ENCODE assay signal across 23 cellular contexts in genomic region chr17:33124871-33125551, GRCh38.
"Had no signal": no experiment of that assay in that cellular context is flagged by ENCODE, and none has a peak within 500 bp of the region (broad histone marks: within the 10 kb centered on the region; RNA-seq: fewer than 3 reads in every experiment).

No MANE protein-coding gene starts in this region.

- ATAC-seq: activated T-cell treated with anti-CD3 and anti-CD28 coated beads, Interleukin-2, amount 50 U/mL, for 4 hours; right cardiac atrium; stimulated activated naive CD8-positive, alpha-beta T cell treated with anti-CD3 and anti-CD28 coated beads, Interleukin-15, Interleukin-2, amounts not matched to agents 100 U/mL and 50 U/mL, for 24 hours; WTC11 had no signal

- H3K27ac ChIP-seq: coronary artery, suprapubic skin had no signal

- H3K4me1 ChIP-seq: suprapubic skin had no signal

- DNase-seq: activated CD4-positive, alpha-beta memory T cell treated with anti-CD3 and anti-CD28 coated beads, Interleukin-2, amount 10 ng/mL, durations not matched to agents 7 days and 5 days; activated CD4-positive, alpha-beta T cell treated with anti-CD3 and anti-CD28 coated beads for 4 hours; activated gamma-delta T cell treated with Interleukin-2 at 50 U/mL for 16 hours; activated naive CD8-positive, alpha-beta T cell treated with anti-CD3 and anti-CD28 coated beads for 36 hours; activated T-cell treated with anti-CD3 and anti-CD28 coated beads, Interleukin-2, amount 50 U/mL, for 4 hours; amygdala; foreskin melanocyte; kidney glomerular epithelial cell; nephron progenitor cell; occipital lobe; right cardiac atrium; small intestine; stimulated activated CD4-positive, alpha-beta T cell treated with anti-CD3 and anti-CD28 coated beads, Interleukin-4, amount 100 ng/mL, for 4 hours; stimulated activated CD8-positive, alpha-beta memory T cell treated with anti-CD3 and anti-CD28 coated beads, Interleukin-4, amount 100 ng/mL, for 48 hours; stimulated activated naive CD8-positive, alpha-beta T cell treated with anti-CD3 and anti-CD28 coated beads, Interleukin-15, Interleukin-2, amounts not matched to agents 100 U/mL and 50 U/mL, for 24 hours had no signal

- H3K27ac Mint-ChIP-seq: activated CD4-positive, alpha-beta memory T cell treated with anti-CD3 and anti-CD28 coated beads, Interleukin-2, amount 10 ng/mL, durations not matched to agents 7 days and 5 days; activated naive CD8-positive, alpha-beta T cell treated with anti-CD3 and anti-CD28 coated beads for 36 hours; brain; nephron progenitor cell; progenitor cell of endocrine pancreas; type B pancreatic cell; WTC11 had no signal

- H3K4me3 ChIP-seq: coronary artery, suprapubic skin had no signal

- H3K36me3 Mint-ChIP-seq: activated naive CD8-positive, alpha-beta T cell treated with anti-CD3 and anti-CD28 coated beads for 36 hours; brain; type B pancreatic cell; WTC11 had no signal

- FAIRE-seq: small intestine, TTC549 had no signal

- H3K9me3 Mint-ChIP-seq: activated CD4-positive, alpha-beta memory T cell treated with anti-CD3 and anti-CD28 coated beads, Interleukin-2, amount 10 ng/mL, durations not matched to agents 7 days and 5 days; activated naive CD8-positive, alpha-beta T cell treated with anti-CD3 and anti-CD28 coated beads for 36 hours; activated T-cell treated with anti-CD3 and anti-CD28 coated beads, Interleukin-2, amount 50 U/mL, for 4 hours; brain; central memory CD8-positive, alpha-beta T cell; nephron progenitor cell; type B pancreatic cell; WTC11 had no signal

- H3K9me3 ChIP-seq: suprapubic skin had no signal

- H3K4me1 Mint-ChIP-seq: activated CD4-positive, alpha-beta memory T cell treated with anti-CD3 and anti-CD28 coated beads, Interleukin-2, amount 10 ng/mL, durations not matched to agents 7 days and 5 days; activated naive CD8-positive, alpha-beta T cell treated with anti-CD3 and anti-CD28 coated beads for 36 hours; central memory CD8-positive, alpha-beta T cell had no signal

- H3K36me3 ChIP-seq: suprapubic skin had no signal

- H3K4me3 Mint-ChIP-seq: activated CD4-positive, alpha-beta memory T cell treated with anti-CD3 and anti-CD28 coated beads, Interleukin-2, amount 10 ng/mL, durations not matched to agents 7 days and 5 days; activated naive CD8-positive, alpha-beta T cell treated with anti-CD3 and anti-CD28 coated beads for 36 hours; activated T-cell treated with anti-CD3 and anti-CD28 coated beads, Interleukin-2, amount 50 U/mL, for 4 hours; brain; central memory CD8-positive, alpha-beta T cell; nephron progenitor cell; type B pancreatic cell; WTC11 had no signal
